Comparison of ENCODE assay signal across 12 cellular contexts in genomic region chr16:78744099-78744498, GRCh38.
"Had no signal": no experiment of that assay in that cellular context is flagged by ENCODE, and none has a peak within 500 bp of the region (broad histone marks: within the 10 kb centered on the region; RNA-seq: fewer than 3 reads in every experiment).

No MANE protein-coding gene starts in this region.

- H3K4me1 ChIP-seq: testis had no signal

- H3K27me3 ChIP-seq: testis had no signal

- H3K4me3 Mint-ChIP-seq: activated naive CD8-positive, alpha-beta T cell treated with anti-CD3 and anti-CD28 coated beads, Interleukin-2, amount 10 ng/mL, durations not matched to agents 7 days and 5 days had no signal

- DNase-seq: activated CD4-positive, alpha-beta T cell treated with anti-CD3 and anti-CD28 coated beads for 48 hours; activated gamma-delta T cell; activated naive CD8-positive, alpha-beta T cell treated with anti-CD3 and anti-CD28 coated beads, Interleukin-2, amount 10 ng/mL, durations not matched to agents 7 days and 5 days; aorta; foreskin melanocyte; head of caudate nucleus; mammary epithelial cell; stimulated activated CD4-positive, alpha-beta T cell treated with anti-CD3 and anti-CD28 coated beads, Interleukin-12 subunit alpha, Interleukin-12 subunit beta, amount 100 ng/mL, for 4 hours; stimulated activated naive CD8-positive, alpha-beta T cell treated with anti-CD3 and anti-CD28 coated beads, Interleukin-15, Interleukin-2, amounts not matched to agents 100 U/mL and 50 U/mL, for 24 hours; T1000; testis had no signal

- H3K4me3 ChIP-seq: testis had no signal

- H3K27me3 Mint-ChIP-seq: activated naive CD8-positive, alpha-beta T cell treated with anti-CD3 and anti-CD28 coated beads, Interleukin-2, amount 10 ng/mL, durations not matched to agents 7 days and 5 days had no signal

- H3K27ac ChIP-seq: testis had no signal

- ATAC-seq: left lobe of liver; stimulated activated naive CD8-positive, alpha-beta T cell treated with anti-CD3 and anti-CD28 coated beads, Interleukin-15, Interleukin-2, amounts not matched to agents 100 U/mL and 50 U/mL, for 24 hours had no signal

- H3K9me3 ChIP-seq: testis had no signal
